11 cellular contexts compared by ENCODE assay signal in genomic region chrX:150504399-150505186, GRCh38.
DNase-seq lines count a peak whose midpoint lies in the region; ATAC-seq and TF ChIP-seq lines count a peak whose summit lies in the region.
"Had no signal": no experiment of that assay in that cellular context is flagged by ENCODE, and none has a peak within 500 bp of the region (broad histone marks: within the 10 kb centered on the region; RNA-seq: fewer than 3 reads in every experiment).

No MANE protein-coding gene starts in this region.

- peaks cover 6% of the 10 kb centered on the region for H3K4me1 Mint-ChIP-seq in glutamatergic neuron (ENCODE audit: low read depth, unreplicated experiment)
- H3K4me1 Mint-ChIP-seq in activated CD4-positive, alpha-beta memory T cell treated with anti-CD3 and anti-CD28 coated beads for 36 hours (ENCODE audit: low read depth): no peaks in the 10 kb centered on the region
- H3K4me1 Mint-ChIP-seq in effector memory CD8-positive, alpha-beta T cell (ENCODE audit: low read depth in 2 of 2): no peaks in the 10 kb centered on the region

- H3F3A ChIP-seq in GM23248 (ENCODE audit: insufficient read depth): peaks cover 12% of the 10 kb centered on the region; the same call in 1 of the 2 replicates

- WGBS in GM23248 (ENCODE audit: low coverage in 1 of 2, low lambda C conversion rate in 2 of 2, missing lambda C conversion rate in 2 of 2), 2 experiments: 11 to 13% methylated on average over 7 to 9 of the region's 9 CpGs

- DNase-seq in GM23248 (peak; percentile 51), amniotic epithelial cell (ENCODE audit: low read depth) (peak; percentile 19), glutamatergic neuron (no peak), smooth muscle cell of the brain vasculature (ENCODE audit: low read depth, low spot score) (peak; percentile 13), NCI-H1105 treated with DMSO at 0.1 percent for 48 hours (lab: John Stamatoyannopoulos, UW) (no peak), mucosa of descending colon (no peak)
- DNase-seq in activated CD4-positive, alpha-beta memory T cell treated with anti-CD3 and anti-CD28 coated beads for 36 hours: no peak
- no peak for DNase-seq in effector memory CD8-positive, alpha-beta T cell
- DNase-seq: NCI-H146 had no signal

- H2AFZ ChIP-seq in GM23248: no peak overlapping the region

- 0 out of 2 replicates have a peak overlapping the region, but pooled peaks have one; percentile 28 for H3K9ac ChIP-seq in GM23248

- H3K4me3 ChIP-seq in GM23248 (no peak overlapping the region), mucosa of descending colon (no peak overlapping the region)
- H3K4me3 ChIP-seq: Peyer's patch had no signal

- H4K20me1 ChIP-seq in GM23248 (ENCODE audit: insufficient read depth): no peaks in the 10 kb centered on the region

- peak overlapping the region; percentile 70 for H3K27ac Mint-ChIP-seq in glutamatergic neuron (ENCODE audit: unreplicated experiment)
- H3K27ac Mint-ChIP-seq in activated CD4-positive, alpha-beta memory T cell treated with anti-CD3 and anti-CD28 coated beads for 36 hours: no peak overlapping the region
- H3K27ac Mint-ChIP-seq in effector memory CD8-positive, alpha-beta T cell: no peak overlapping the region

- H3K79me2 ChIP-seq in GM23248 (ENCODE audit: insufficient read depth): no peaks in the 10 kb centered on the region

- H3K4me1 ChIP-seq in GM23248 (ENCODE audit: insufficient read depth): peaks cover 30% of the 10 kb centered on the region
- no peaks in the 10 kb centered on the region for H3K4me1 ChIP-seq in mucosa of descending colon (ENCODE audit: low read depth)
- H3K4me1 ChIP-seq: Peyer's patch had no signal

- H3K9me3 Mint-ChIP-seq in glutamatergic neuron (ENCODE audit: unreplicated experiment): no peaks in the 10 kb centered on the region
- H3K9me3 Mint-ChIP-seq in activated CD4-positive, alpha-beta memory T cell treated with anti-CD3 and anti-CD28 coated beads for 36 hours: no peaks in the 10 kb centered on the region
- no peaks in the 10 kb centered on the region for H3K9me3 Mint-ChIP-seq in effector memory CD8-positive, alpha-beta T cell

- peak overlapping the region; percentile 52; the same call in 1 of the 2 replicates for H3K27ac ChIP-seq in GM23248
- H3K27ac ChIP-seq: neutrophil, Peyer's patch had no signal

- CTCF ChIA-PET in activated CD4-positive, alpha-beta memory T cell treated with anti-CD3 and anti-CD28 coated beads for 36 hours (lab: Charles Lee): no interaction called here

- no peaks in the 10 kb centered on the region for H3K9me2 ChIP-seq in GM23248 (ENCODE audit: insufficient read depth)

- POLR2A ChIA-PET in activated CD4-positive, alpha-beta memory T cell treated with anti-CD3 and anti-CD28 coated beads for 36 hours (lab: Charles Lee): no interaction called here

- no peak overlapping the region for H3K4me2 ChIP-seq in GM23248 (ENCODE audit: unreplicated experiment)

- no peaks in the 10 kb centered on the region for H3K36me3 Mint-ChIP-seq in glutamatergic neuron (ENCODE audit: unreplicated experiment)
- H3K36me3 Mint-ChIP-seq in activated CD4-positive, alpha-beta memory T cell treated with anti-CD3 and anti-CD28 coated beads for 36 hours: no peaks in the 10 kb centered on the region
- no peaks in the 10 kb centered on the region for H3K36me3 Mint-ChIP-seq in effector memory CD8-positive, alpha-beta T cell (ENCODE audit: insufficient read depth)

- H3K27me3 ChIP-seq in GM23248 (replicated peaks; ENCODE audit: insufficient read depth): no peaks in the 10 kb centered on the region
- H3K27me3 ChIP-seq: neutrophil, Peyer's patch had no signal

- intact Hi-C loops in activated CD4-positive, alpha-beta memory T cell treated with anti-CD3 and anti-CD28 coated beads for 36 hours (cut with micrococcal nuclease): no loop called here
- intact Hi-C loops in mucosa of descending colon (cut with DNase I, micrococcal nuclease): no loop called here

- in situ Hi-C loops in GM23248 (cut with MboI): no loop called here

- TF ChIP-seq CTCF in glutamatergic neuron (IDR thresholded peaks at IDR 0.05; ENCODE audit: partially characterized antibody, unreplicated experiment) (no peak), mucosa of descending colon (IDR thresholded peaks at IDR 0.05) (no peak)

- H3K36me3 ChIP-seq in GM23248 (ENCODE audit: low read depth) (no peaks in the 10 kb centered on the region), mucosa of descending colon (ENCODE audit: low read depth) (no peaks in the 10 kb centered on the region)
- H3K36me3 ChIP-seq: neutrophil, Peyer's patch had no signal

- no peak for ATAC-seq in effector memory CD8-positive, alpha-beta T cell (replicated peaks)
- ATAC-seq in mucosa of descending colon: no peak

- H3K9me3 ChIP-seq in GM23248 (ENCODE audit: low read depth) (no peaks in the 10 kb centered on the region), mucosa of descending colon (no peaks in the 10 kb centered on the region)
- H3K9me3 ChIP-seq: neutrophil, Peyer's patch had no signal

- no peaks in the 10 kb centered on the region for H3K27me3 Mint-ChIP-seq in glutamatergic neuron (ENCODE audit: unreplicated experiment)
- H3K27me3 Mint-ChIP-seq in activated CD4-positive, alpha-beta memory T cell treated with anti-CD3 and anti-CD28 coated beads for 36 hours: no peaks in the 10 kb centered on the region
- no peaks in the 10 kb centered on the region for H3K27me3 Mint-ChIP-seq in effector memory CD8-positive, alpha-beta T cell

- H3K4me3 Mint-ChIP-seq in glutamatergic neuron (ENCODE audit: unreplicated experiment): no peak overlapping the region
- no peak overlapping the region for H3K4me3 Mint-ChIP-seq in activated CD4-positive, alpha-beta memory T cell treated with anti-CD3 and anti-CD28 coated beads for 36 hours
- no peak overlapping the region for H3K4me3 Mint-ChIP-seq in effector memory CD8-positive, alpha-beta T cell

Comparison
In these comparisons a context has a peak if more than half of its experiments do, and no peak if none do; other contexts are left out.
1. DNase-seq: peak in GM23248 (single experiment), amniotic epithelial cell (single experiment) and smooth muscle cell of the brain vasculature (single experiment); none in glutamatergic neuron (single experiment), activated CD4-positive, alpha-beta memory T cell treated with anti-CD3 and anti-CD28 coated beads for 36 hours (single experiment), NCI-H1105 treated with DMSO at 0.1 percent for 48 hours (single experiment), effector memory CD8-positive, alpha-beta T cell (0 of 3) and mucosa of descending colon (0 of 3).